ENCODE assay signal across 19 cellular contexts in the genomic region with DNA sequence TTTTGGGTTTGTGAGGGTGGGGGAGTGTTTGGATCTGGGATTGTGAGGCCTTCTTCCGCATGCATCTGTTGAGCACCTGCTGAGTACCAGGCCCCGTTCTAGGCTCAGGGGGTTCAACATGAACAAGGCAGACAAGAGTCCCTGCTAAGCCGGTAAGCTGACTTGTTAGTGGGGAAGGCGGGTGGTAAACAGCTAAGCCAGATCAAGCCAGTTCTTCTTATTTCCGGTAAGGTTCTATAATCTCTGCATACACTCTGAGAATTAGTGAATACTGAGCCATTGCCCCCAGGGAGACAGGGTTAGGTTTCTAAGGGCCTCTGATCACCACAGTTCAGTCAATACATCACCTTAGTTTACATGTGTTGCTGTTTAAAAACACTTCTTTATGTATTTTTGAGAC. TPM values are rescaled to one million over a fixed set of nuclear protein-coding genes. Genes with fewer than 3 reads are reported as not detected.
"Had no signal": no experiment of that assay in that cellular context is flagged by ENCODE, and none has a peak within 500 bp of the region (broad histone marks: within the 10 kb centered on the region; RNA-seq: fewer than 3 reads in every experiment).

No MANE protein-coding gene starts in this region.

- H3K27me3 Mint-ChIP-seq: activated CD4-positive, alpha-beta memory T cell treated with anti-CD3 and anti-CD28 coated beads, Interleukin-2, amount 10 ng/mL, durations not matched to agents 7 days and 5 days had no signal

- H3K27ac ChIP-seq: ovary, psoas muscle, thoracic aorta, upper lobe of right lung had no signal

- H3K4me1 ChIP-seq: psoas muscle, upper lobe of right lung had no signal

- H3K27me3 ChIP-seq: ovary, upper lobe of right lung had no signal

- H3K9me3 Mint-ChIP-seq: activated CD4-positive, alpha-beta memory T cell treated with anti-CD3 and anti-CD28 coated beads, Interleukin-2, amount 10 ng/mL, durations not matched to agents 7 days and 5 days; activated naive CD8-positive, alpha-beta T cell treated with anti-CD3 and anti-CD28 coated beads, Interleukin-2, amount 10 ng/mL, durations not matched to agents 7 days and 5 days; neural crest cell; stimulated activated naive CD8-positive, alpha-beta T cell treated with anti-CD3 and anti-CD28 coated beads, Interleukin-15, amount 100 ng/mL, for 72 hours had no signal

- DNase-seq: activated CD4-positive, alpha-beta memory T cell treated with anti-CD3 and anti-CD28 coated beads, Interleukin-2, amount 10 ng/mL, durations not matched to agents 7 days and 5 days; activated CD4-positive, alpha-beta T cell treated with anti-CD3 and anti-CD28 coated beads for 48 hours; activated CD4-positive, CD25-positive, alpha-beta regulatory T cell; activated CD8-positive, alpha-beta memory T cell treated with anti-CD3 and anti-CD28 coated beads, Interleukin-2, amount 10 ng/mL, durations not matched to agents 7 days and 5 days; activated naive CD4-positive, alpha-beta T cell; activated naive CD8-positive, alpha-beta T cell treated with anti-CD3 and anti-CD28 coated beads, Interleukin-2, amount 10 ng/mL, durations not matched to agents 7 days and 5 days; mucosa of descending colon; naive B cell; ovary; psoas muscle; right cardiac atrium; stimulated activated CD4-positive, alpha-beta T cell treated with anti-CD3 and anti-CD28 coated beads, Interleukin-2, amount 100 ng/mL, for 48 hours; stimulated activated naive CD8-positive, alpha-beta T cell treated with anti-CD3 and anti-CD28 coated beads, Interleukin-15, amount 100 ng/mL, for 72 hours; upper lobe of right lung had no signal

- H3K27ac Mint-ChIP-seq: activated CD4-positive, alpha-beta memory T cell treated with anti-CD3 and anti-CD28 coated beads, Interleukin-2, amount 10 ng/mL, durations not matched to agents 7 days and 5 days; activated CD8-positive, alpha-beta memory T cell treated with anti-CD3 and anti-CD28 coated beads, Interleukin-2, amount 10 ng/mL, durations not matched to agents 7 days and 5 days; activated naive CD8-positive, alpha-beta T cell treated with anti-CD3 and anti-CD28 coated beads, Interleukin-2, amount 10 ng/mL, durations not matched to agents 7 days and 5 days; stimulated activated naive CD8-positive, alpha-beta T cell treated with anti-CD3 and anti-CD28 coated beads, Interleukin-15, amount 100 ng/mL, for 72 hours had no signal

- FAIRE-seq: endometrium, TTC549 had no signal

- H3K4me1 Mint-ChIP-seq: activated CD8-positive, alpha-beta memory T cell treated with anti-CD3 and anti-CD28 coated beads, Interleukin-2, amount 10 ng/mL, durations not matched to agents 7 days and 5 days; activated naive CD8-positive, alpha-beta T cell treated with anti-CD3 and anti-CD28 coated beads, Interleukin-2, amount 10 ng/mL, durations not matched to agents 7 days and 5 days; neural crest cell had no signal

- H3K4me3 Mint-ChIP-seq: activated CD4-positive, alpha-beta memory T cell treated with anti-CD3 and anti-CD28 coated beads, Interleukin-2, amount 10 ng/mL, durations not matched to agents 7 days and 5 days; activated CD8-positive, alpha-beta memory T cell treated with anti-CD3 and anti-CD28 coated beads, Interleukin-2, amount 10 ng/mL, durations not matched to agents 7 days and 5 days; activated naive CD8-positive, alpha-beta T cell treated with anti-CD3 and anti-CD28 coated beads, Interleukin-2, amount 10 ng/mL, durations not matched to agents 7 days and 5 days; naive B cell; neural crest cell; stimulated activated naive CD8-positive, alpha-beta T cell treated with anti-CD3 and anti-CD28 coated beads, Interleukin-15, amount 100 ng/mL, for 72 hours had no signal

- H3K9me3 ChIP-seq: mucosa of descending colon, ovary, psoas muscle, thoracic aorta, upper lobe of right lung had no signal

- H3K36me3 ChIP-seq: ovary had no signal

- ATAC-seq: activated CD8-positive, alpha-beta memory T cell treated with anti-CD3 and anti-CD28 coated beads, Interleukin-2, amount 10 ng/mL, durations not matched to agents 7 days and 5 days; psoas muscle; right cardiac atrium; stimulated activated naive CD8-positive, alpha-beta T cell treated with anti-CD3 and anti-CD28 coated beads, Interleukin-15, amount 100 ng/mL, for 72 hours; upper lobe of right lung had no signal

- H3K4me3 ChIP-seq: mucosa of descending colon, ovary, psoas muscle, skin epidermis, thoracic aorta, upper lobe of right lung had no signal

RNA-seq across cellular contexts. Expression of a gene that starts 9.9 kb away (rescaled TPM):
- total RNA-seq: activated CD4-positive, alpha-beta memory T cell treated with anti-CD3 and anti-CD28 coated beads, Interleukin-2, amount 10 ng/mL, durations not matched to agents 7 days and 5 days had no signal
